9 cellular contexts compared by ENCODE assay signal in genomic region chr21:18451679-18452078, GRCh38. TPM values are rescaled to one million over a fixed set of nuclear protein-coding genes. Genes with fewer than 3 reads are reported as not detected.
"Had no signal": no experiment of that assay in that cellular context is flagged by ENCODE, and none has a peak within 500 bp of the region (broad histone marks: within the 10 kb centered on the region; RNA-seq: fewer than 3 reads in every experiment).

No MANE protein-coding gene starts in this region.

- H3K27ac ChIP-seq: HL-60 had no signal

- FAIRE-seq: HepG2 had no signal

- H3K4me3 ChIP-seq: HAP-1 had no signal

- H3K36me3 ChIP-seq: HAP-1 had no signal

- H3K9me3 ChIP-seq: HAP-1 had no signal

- DNase-seq: GOT3, H7, HFFc6, KBM-7 had no signal

RNA-seq across cellular contexts. Expression of gene TMPRSS15, which starts 48.1 kb away (rescaled TPM):
- total RNA-seq: H7, HepG2, HFFc6, HT1080 had no signal
- polyA plus RNA-seq: HepG2, IgD-negative memory B cell had no signal
